ENCODE assay signal across 8 cellular contexts in the genomic region with DNA sequence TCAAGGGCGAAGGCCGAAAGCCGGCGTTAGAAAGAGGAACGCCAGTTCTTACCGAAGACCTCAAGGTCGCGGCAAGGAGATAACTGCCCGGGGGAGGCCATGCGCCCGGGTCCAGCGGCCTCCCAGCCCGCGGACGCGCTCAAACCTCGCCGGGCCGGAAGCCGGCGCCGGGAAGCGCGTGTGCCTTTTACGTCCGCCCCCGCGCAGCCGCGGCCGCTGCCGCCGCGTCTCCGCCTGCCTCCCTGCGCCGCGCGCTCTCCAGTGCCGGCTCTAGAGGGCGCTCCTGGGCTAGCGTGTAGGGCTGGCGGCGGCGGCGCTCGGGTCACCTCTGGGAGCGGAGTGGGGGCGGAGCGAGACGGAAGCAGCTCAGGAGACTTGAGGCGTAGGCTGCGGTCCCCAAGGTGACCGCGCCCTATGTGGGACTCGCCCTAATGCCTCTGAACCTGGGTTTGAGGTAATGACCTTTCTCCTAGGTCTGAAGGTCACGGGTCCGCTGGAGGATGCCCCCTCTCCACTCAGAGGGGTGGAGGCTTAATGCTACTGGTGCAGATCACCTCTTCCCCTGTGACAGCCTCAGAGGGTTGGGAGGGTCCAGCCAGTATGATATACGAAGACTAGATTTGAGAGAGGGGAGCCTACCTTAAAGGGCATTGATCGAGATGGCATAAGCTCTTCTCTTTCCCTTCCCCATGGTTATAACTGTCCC. TPM values are rescaled to one million over a fixed set of nuclear protein-coding genes. Genes with fewer than 3 reads are reported as not detected.
DNase-seq lines count a peak whose midpoint lies in the region; ATAC-seq and TF ChIP-seq lines count a peak whose summit lies in the region.

No MANE protein-coding gene starts in this region.

- peak; percentile 81 for ATAC-seq in GM21723 (IDR thresholded peaks at IDR 0.05; ENCODE audit: unreplicated experiment)

- H3K79me2 ChIP-seq in neural progenitor cell (ENCODE audit: low read depth) = peaks cover 5% of the 10 kb centered on the region

- H3K27ac Mint-ChIP-seq in neural progenitor cell = no peak overlapping the region

- peak; percentile 66 for TF ChIP-seq CTCF in fibroblast of villous mesenchyme (IDR thresholded peaks at IDR 0.05; ENCODE audit: insufficient read depth, low read depth, low read length)
- TF ChIP-seq CTCF in neural progenitor cell (IDR thresholded peaks at IDR 0.05) = peak; percentile 64

- H3K9ac ChIP-seq in neural progenitor cell (no peak overlapping the region), stomach smooth muscle (ENCODE audit: low read length in 2 of 2) (peak overlapping the region; percentile 85 to 98)

- peaks cover 9% of the 10 kb centered on the region for H3K36me3 Mint-ChIP-seq in neural progenitor cell

- peaks cover 8% of the 10 kb centered on the region for H4K20me1 ChIP-seq in neural progenitor cell (ENCODE audit: low read depth)

- H3K9me3 Mint-ChIP-seq in neural progenitor cell = peaks cover 7% of the 10 kb centered on the region

- H3K36me3 ChIP-seq in KOPT-K1 (ENCODE audit: insufficient read depth, low read length) = peaks cover 31% of the 10 kb centered on the region
- no peaks in the 10 kb centered on the region for H3K36me3 ChIP-seq in neural progenitor cell
- peaks cover 3 to 12% of the 10 kb centered on the region in 2 donors for H3K36me3 ChIP-seq in stomach smooth muscle (ENCODE audit: control insufficient read depth in 2 of 2, insufficient read depth in 2 of 2, low read length in 2 of 2)

- H3K9me3 ChIP-seq in KOPT-K1 (ENCODE audit: insufficient read depth, low read length, poor library complexity, severe bottlenecking) (no peaks in the 10 kb centered on the region), neural progenitor cell (ENCODE audit: low read depth) (no peaks in the 10 kb centered on the region), stomach smooth muscle (ENCODE audit: control insufficient read depth in 2 of 2, low read length in 2 of 2) (no peaks in the 10 kb centered on the region)

- H3K4me2 ChIP-seq in neural progenitor cell = peak overlapping the region; percentile 74

- H3K4me1 ChIP-seq in neural progenitor cell = no peaks in the 10 kb centered on the region
- H3K4me1 ChIP-seq in stomach smooth muscle (ENCODE audit: control insufficient read depth, insufficient read depth, low read length) = peaks cover 7% of the 10 kb centered on the region

- peak; percentile 75 for DNase-seq in DMS79 treated with DMSO at 0.1 percent for 48 hours (lab: John Stamatoyannopoulos, UW)
- DNase-seq in RPMI7951 (ENCODE audit: low read depth) = peak; percentile 66
- DNase-seq in activated effector memory CD4-positive, alpha-beta T cell treated with Interleukin-2 at 50 U/mL for 16 hours = peak; percentile 80
- peak; percentile 81 for DNase-seq in fibroblast of villous mesenchyme (ENCODE audit: low read depth)
- DNase-seq in neural progenitor cell (ENCODE audit: low spot score) = peak; percentile 91

- H3K27ac ChIP-seq in KOPT-K1 (ENCODE audit: low read depth, low read length, poor library complexity, severe bottlenecking) (peak overlapping the region; percentile 97), neural progenitor cell (no peak overlapping the region), stomach smooth muscle (ENCODE audit: low read length) (peak overlapping the region; percentile 95)

- H3K4me3 ChIP-seq in fibroblast of villous mesenchyme (ENCODE audit: low read depth, low read length) = peak overlapping the region; percentile 81
- H3K4me3 ChIP-seq in neural progenitor cell = peak overlapping the region; percentile 61
- peak overlapping the region; percentile 74 to 81 for H3K4me3 ChIP-seq in stomach smooth muscle (ENCODE audit: low read length in 2 of 2)

- peaks cover 7% of the 10 kb centered on the region for H3K27me3 Mint-ChIP-seq in neural progenitor cell (ENCODE audit: insufficient read depth, low read depth)

- peak overlapping the region; percentile 86 for H3K4me3 Mint-ChIP-seq in neural progenitor cell

- H3K27me3 ChIP-seq in neural progenitor cell (no peaks in the 10 kb centered on the region), stomach smooth muscle (ENCODE audit: control insufficient read depth in 1 of 2, insufficient read depth in 2 of 2, low read length in 2 of 2) (no peaks in the 10 kb centered on the region)

- peak overlapping the region; percentile 39 for H2AFZ ChIP-seq in neural progenitor cell (replicated peaks)

- peaks cover 4% of the 10 kb centered on the region for H3K4me1 Mint-ChIP-seq in neural progenitor cell

- no peaks in the 10 kb centered on the region for H3F3A ChIP-seq in neural progenitor cell (ENCODE audit: low read depth)

RNA-seq across cellular contexts. Expression of gene SLC25A5, which starts 0.8 kb away (rescaled TPM):
- total RNA-seq in RPMI7951 (2014; rRNA removed; shearing (Covaris generic)) = 289 and 310 TPM in 2 replicates
- 125 and 130 TPM in 2 replicates for total RNA-seq in fibroblast of villous mesenchyme
- 205 and 289 TPM in 2 replicates for total RNA-seq in neural progenitor cell (ENCODE audit: low replicate concordance)
